ENCODE assay signal across 20 cellular contexts in the genomic region with DNA sequence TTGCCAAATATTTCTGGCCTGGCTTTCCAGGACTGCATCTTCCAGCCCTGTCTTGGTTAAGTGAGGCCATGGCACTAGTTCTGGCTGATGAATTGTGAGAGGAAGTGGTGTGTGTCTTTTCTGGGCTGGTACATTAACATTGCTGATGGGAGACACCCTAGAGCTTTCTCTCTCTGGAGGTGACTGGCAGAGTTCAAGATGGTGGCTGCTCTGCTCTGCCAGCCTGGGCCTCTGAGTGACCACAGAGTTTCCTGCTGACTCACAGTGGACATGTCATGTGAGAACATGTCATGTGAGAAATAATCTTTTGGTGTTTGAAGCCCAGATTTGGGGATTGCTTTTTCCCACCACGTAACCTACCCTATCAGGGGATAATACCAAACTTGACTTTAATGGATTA.
"Had no signal": no experiment of that assay in that cellular context is flagged by ENCODE, and none has a peak within 500 bp of the region (broad histone marks: within the 10 kb centered on the region; RNA-seq: fewer than 3 reads in every experiment).

No MANE protein-coding gene starts in this region.

- H3K27me3 ChIP-seq: body of pancreas, pancreas, tibial artery had no signal

- DNase-seq: activated CD4-positive, alpha-beta T cell treated with anti-CD3 and anti-CD28 coated beads, Interleukin-2, amount 50 U/mL, for 4 hours; activated CD8-positive, alpha-beta memory T cell treated with anti-CD3 and anti-CD28 coated beads, Interleukin-2, amount 10 ng/mL, durations not matched to agents 7 days and 5 days; activated gamma-delta T cell; activated naive CD4-positive, alpha-beta T cell treated with anti-CD3 and anti-CD28 coated beads, Interleukin-2, amount 50 U/mL, for 16 hours; activated naive CD8-positive, alpha-beta T cell treated with anti-CD3 and anti-CD28 coated beads, Interleukin-2, amount 50 U/mL, for 24 hours; activated T-cell treated with anti-CD3 and anti-CD28 coated beads for 4 hours; body of pancreas; caudate nucleus; effector CD4-positive, alpha-beta T cell; hypothalamus; left cardiac atrium; pancreas; psoas muscle; right cardiac atrium; stimulated activated CD4-positive, alpha-beta T cell treated with anti-CD3 and anti-CD28 coated beads, Interleukin-1b, Interleukin-23, amount 100 ng/mL, for 48 hours; stimulated activated naive CD8-positive, alpha-beta T cell treated with anti-CD3 and anti-CD28 coated beads, Interleukin-15, amount 100 ng/mL, for 72 hours; tibial artery had no signal

- H3K4me1 ChIP-seq: body of pancreas, pancreas, psoas muscle, tibial artery had no signal

- H3K4me3 ChIP-seq: body of pancreas, pancreas, psoas muscle, tibial artery had no signal

- H3K27ac ChIP-seq: body of pancreas, pancreas, psoas muscle, tibial artery had no signal

- FAIRE-seq: endometrium, frontal cortex, islet of Langerhans, pancreas had no signal

- ATAC-seq: activated CD8-positive, alpha-beta memory T cell treated with anti-CD3 and anti-CD28 coated beads, Interleukin-2, amount 10 ng/mL, durations not matched to agents 7 days and 5 days; activated naive CD8-positive, alpha-beta T cell treated with anti-CD3 and anti-CD28 coated beads, Interleukin-2, amount 50 U/mL, for 24 hours; body of pancreas; left cardiac atrium; pancreas; psoas muscle; right cardiac atrium; stimulated activated naive CD8-positive, alpha-beta T cell treated with anti-CD3 and anti-CD28 coated beads, Interleukin-15, amount 100 ng/mL, for 72 hours had no signal

- H3K36me3 ChIP-seq: pancreas, tibial artery had no signal

- H3K9me3 ChIP-seq: body of pancreas, pancreas, psoas muscle, tibial artery had no signal
